ENCODE assay signal across 27 cellular contexts in the genomic region with DNA sequence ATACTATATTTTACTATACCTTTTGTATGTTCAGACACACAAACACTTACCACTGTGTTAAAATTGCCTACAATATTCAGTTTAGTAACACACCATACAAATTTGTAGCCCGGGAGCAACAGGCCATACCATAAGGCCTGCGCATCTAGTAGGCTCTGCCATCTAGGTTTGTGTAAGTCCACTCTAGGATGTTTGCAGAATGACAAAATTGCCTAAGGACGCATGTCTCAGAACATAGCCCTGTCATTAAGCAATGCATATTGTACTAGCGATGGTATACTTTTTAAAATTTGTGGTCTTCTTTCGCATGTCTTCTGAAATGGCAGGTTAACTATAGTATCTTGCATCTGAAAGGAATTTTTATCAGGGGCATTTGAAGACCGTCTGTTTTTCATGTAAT.
"Had no signal": no experiment of that assay in that cellular context is flagged by ENCODE, and none has a peak within 500 bp of the region (broad histone marks: within the 10 kb centered on the region; RNA-seq: fewer than 3 reads in every experiment).

No MANE protein-coding gene starts in this region.

- H3K4me3 Mint-ChIP-seq: natural killer cell; nephron; neural progenitor cell; stimulated activated effector memory CD8-positive, alpha-beta T cell treated with anti-CD3 and anti-CD28 coated beads, Interleukin-12 subunit alpha, Interleukin-12 subunit beta, amount 100 ng/mL, for 72 hours; stimulated activated naive B cell treated with anti-CD40 and anti-IgM and Interleukin-4, amounts not matched to agents 10 μg/mL and 1 μg/mL and 100 μg/mL, for 72 hours; stimulated activated naive CD8-positive, alpha-beta T cell treated with anti-CD3 and anti-CD28 coated beads, Interleukin-15, Interleukin-2, amounts not matched to agents 100 ng/mL and 50 ng/mL, for 24 hours; type B pancreatic cell had no signal

- H3K9me3 ChIP-seq: ovary, psoas muscle, right lobe of liver, sigmoid colon, thoracic aorta, thyroid gland, upper lobe of right lung, uterus had no signal

- DNase-seq: natural killer cell; occipital lobe; ovary; posterior cingulate gyrus; psoas muscle; right cardiac atrium; right lobe of liver; sigmoid colon; small intestine; stimulated activated CD4-positive, alpha-beta T cell treated with anti-CD3 and anti-CD28 coated beads, Interleukin-15, amount 100 ng/mL, for 24 hours; stimulated activated CD4-positive, alpha-beta T cell treated with anti-CD3 and anti-CD28 coated beads, Interleukin-2, amount 100 ng/mL, for 24 hours; stimulated activated CD4-positive, alpha-beta T cell treated with anti-CD3 and anti-CD28 coated beads, Interleukin-2, amount 100 ng/mL, for 48 hours; stimulated activated CD4-positive, alpha-beta T cell treated with anti-CD3 and anti-CD28 coated beads, Interleukin-4, amount 100 ng/mL, for 24 hours; stimulated activated naive B cell treated with anti-CD40 and anti-IgM and Interleukin-4, amounts not matched to agents 10 μg/mL and 1 μg/mL and 100 μg/mL, for 72 hours; stimulated activated naive CD4-positive, alpha-beta T cell treated with Interleukin-2 at 50 U/mL for 16 hours; stomach; upper lobe of right lung; uterus had no signal

- H3K27ac Mint-ChIP-seq: natural killer cell; nephron; neural progenitor cell; progenitor cell of endocrine pancreas; stimulated activated effector memory CD8-positive, alpha-beta T cell treated with anti-CD3 and anti-CD28 coated beads, Interleukin-12 subunit alpha, Interleukin-12 subunit beta, amount 100 ng/mL, for 72 hours; stimulated activated naive B cell treated with anti-CD40 and anti-IgM and Interleukin-4, amounts not matched to agents 10 μg/mL and 1 μg/mL and 100 μg/mL, for 72 hours; stimulated activated naive CD8-positive, alpha-beta T cell treated with anti-CD3 and anti-CD28 coated beads, Interleukin-15, Interleukin-2, amounts not matched to agents 100 ng/mL and 50 ng/mL, for 24 hours; type B pancreatic cell had no signal

- H3K4me1 Mint-ChIP-seq: natural killer cell; nephron; neural progenitor cell; stimulated activated effector memory CD8-positive, alpha-beta T cell treated with anti-CD3 and anti-CD28 coated beads, Interleukin-12 subunit alpha, Interleukin-12 subunit beta, amount 100 ng/mL, for 72 hours; stimulated activated naive B cell treated with anti-CD40 and anti-IgM and Interleukin-4, amounts not matched to agents 10 μg/mL and 1 μg/mL and 100 μg/mL, for 72 hours had no signal

- H3K27me3 Mint-ChIP-seq: progenitor cell of endocrine pancreas; stimulated activated naive B cell treated with anti-CD40 and anti-IgM and Interleukin-4, amounts not matched to agents 10 μg/mL and 1 μg/mL and 100 μg/mL, for 72 hours; stimulated activated naive CD8-positive, alpha-beta T cell treated with anti-CD3 and anti-CD28 coated beads, Interleukin-15, Interleukin-2, amounts not matched to agents 100 ng/mL and 50 ng/mL, for 24 hours; type B pancreatic cell had no signal

- H3K4me3 ChIP-seq: neural progenitor cell, ovary, psoas muscle, right lobe of liver, sigmoid colon, stomach, thoracic aorta, thyroid gland, tibial nerve, upper lobe of right lung, uterus had no signal

- ATAC-seq: natural killer cell; psoas muscle; right cardiac atrium; right lobe of liver; stimulated activated effector memory CD8-positive, alpha-beta T cell treated with anti-CD3 and anti-CD28 coated beads, Interleukin-12 subunit alpha, Interleukin-12 subunit beta, amount 100 ng/mL, for 72 hours; stimulated activated naive B cell treated with anti-CD40 and anti-IgM and Interleukin-4, amounts not matched to agents 10 μg/mL and 1 μg/mL and 100 μg/mL, for 72 hours; upper lobe of right lung had no signal

- H3K36me3 Mint-ChIP-seq: neural progenitor cell had no signal
